12 cellular contexts compared by ENCODE assay signal in the genomic region with DNA sequence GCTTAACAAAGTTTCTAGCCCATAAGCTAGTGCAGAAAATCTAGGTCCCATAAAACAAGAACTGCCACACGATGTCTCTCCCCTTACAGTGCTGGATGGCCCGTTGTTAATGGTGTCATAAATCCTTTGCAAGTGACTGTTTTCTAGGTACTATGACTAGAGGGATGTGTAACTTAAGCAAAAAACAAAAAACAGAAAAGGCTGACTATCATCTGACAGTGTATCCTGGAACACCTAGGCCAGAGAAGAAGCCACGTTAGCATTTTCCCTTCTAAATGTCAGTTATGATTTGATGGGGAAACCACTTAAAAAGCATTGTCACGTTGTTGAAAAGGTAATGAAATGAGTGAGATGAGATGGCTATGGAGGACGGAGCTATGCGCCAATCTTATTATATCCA. TPM values are rescaled to one million over a fixed set of nuclear protein-coding genes. Genes with fewer than 3 reads are reported as not detected.
DNase-seq lines count a peak whose midpoint lies in the region; ATAC-seq, FAIRE-seq and TF ChIP-seq lines count a peak whose summit lies in the region.
"Had no signal": no experiment of that assay in that cellular context is flagged by ENCODE, and none has a peak within 500 bp of the region (broad histone marks: within the 10 kb centered on the region; RNA-seq: fewer than 3 reads in every experiment).

No MANE protein-coding gene starts in this region.

- no peak overlapping the region for H2AFZ ChIP-seq in PC-9
- no peak overlapping the region for H2AFZ ChIP-seq in K562 (ENCODE audit: low read depth, low read length)
- no peak overlapping the region for H2AFZ ChIP-seq in trophoblast cell (ENCODE audit: insufficient read depth, low read length, poor library complexity)

- H3K18ac ChIP-seq in trophoblast cell (ENCODE audit: low read length), result no peak overlapping the region

- peaks cover 52% of the 10 kb centered on the region for H3K36me3 Mint-ChIP-seq in activated CD8-positive, alpha-beta memory T cell treated with anti-CD3 and anti-CD28 coated beads, Interleukin-2, amount 10 ng/mL, durations not matched to agents 7 days and 5 days

- H3K23ac ChIP-seq in trophoblast cell (ENCODE audit: low read length), result no peak overlapping the region

- no peak for FAIRE-seq in K562 (lab: Jason Lieb, UNC)

- 44% methylated on average over 5 of the region's 6 CpGs for WGBS in K562 (ENCODE audit: insufficient coverage, low coverage, missing lambda C conversion rate)
- no CpG with 5 or more reads among the region's 6 CpGs for whole genome bisulfite sequencing in trophoblast cell (ENCODE audit: extremely low coverage, insufficient coverage, insufficient read length)

- H3F3A ChIP-seq in PC-9 (ENCODE audit: insufficient read depth, low read depth), result peaks cover 25% of the 10 kb centered on the region

- peak in 1 of 2 experiments; percentile 12; a peak in 1 of 4 replicates for TF ChIP-seq RAD21 in K562 (CRISPR knock-in tag; conservative IDR thresholded peaks at IDR 0.05 in 1 of 2, IDR thresholded peaks at IDR 0.05 in 1 of 2)

- H3K27me3 ChIP-seq in PC-9 (ENCODE audit: insufficient read depth, low read depth) (no peaks in the 10 kb centered on the region), K562 (ENCODE audit: control insufficient read depth in 2 of 2, insufficient read depth in 2 of 2, low read length in 2 of 2) (no peaks in the 10 kb centered on the region), trophoblast cell (ENCODE audit: insufficient read depth, low read length) (no peaks in the 10 kb centered on the region)
- H3K27me3 ChIP-seq: transverse colon had no signal

- peak; percentile 5 for ATAC-seq in activated CD8-positive, alpha-beta memory T cell treated with anti-CD3 and anti-CD28 coated beads, Interleukin-2, amount 10 ng/mL, durations not matched to agents 7 days and 5 days
- ATAC-seq in K562 (no peak), HG03097 (IDR thresholded peaks at IDR 0.05; ENCODE audit: low FRiP score, unreplicated experiment) (no peak)
- ATAC-seq: HCT116 had no signal

- H2AK5ac ChIP-seq in trophoblast cell (ENCODE audit: low read length), result no peak overlapping the region

- H3K4me3 ChIP-seq in PC-9, result no peak overlapping the region
- H3K4me3 ChIP-seq in K562, result no peak overlapping the region
- H3K4me3 ChIP-seq in trophoblast cell (ENCODE audit: low read depth, low read length), result no peak overlapping the region

- peak; percentile 43 for DNase-seq in activated CD8-positive, alpha-beta memory T cell treated with anti-CD3 and anti-CD28 coated beads, Interleukin-2, amount 10 ng/mL, durations not matched to agents 7 days and 5 days
- no peak for DNase-seq in activated CD8-positive, alpha-beta memory T cell treated with anti-CD3 and anti-CD28 coated beads, Interleukin-2, amount 50 U/mL, for 48 hours
- DNase-seq in PC-9 (no peak), K562 (ENCODE audit: extremely low read depth in 1 of 4, low spot score in 3 of 4) (peak in 1 of 4 experiments; percentile 45), hepatic stellate cell (ENCODE audit: low spot score) (no peak), trophoblast cell (no peak)
- peak; percentile 10 for DNase-seq in stimulated activated naive CD4-positive, alpha-beta T cell treated with Interleukin-2 at 50 U/mL for 16 hours (lab: John Stamatoyannopoulos, UW)
- DNase-seq: activated effector memory CD4-positive, alpha-beta T cell treated with anti-CD3 and anti-CD28 coated beads, Interleukin-2, amount 50 U/mL, for 16 hours; retina; transverse colon had no signal

- POLR2A ChIA-PET in PC-9 (lab: Charles Lee; ENCODE audit: unreplicated experiment), result no interaction called here
- POLR2A ChIA-PET in K562 (lab: Yijun Ruan, JAX), result interaction anchor here (1.2 kb wide), 1 partner anchor 12 kb away, joined by 3 read pairs; no protein-coding TSS in a partner anchor

- H2BK5ac ChIP-seq in trophoblast cell (ENCODE audit: low read depth, low read length, poor library complexity), result no peak overlapping the region

- no peak overlapping the region for H4K8ac ChIP-seq in trophoblast cell (ENCODE audit: low read depth, low read length)

- CTCF ChIA-PET in activated CD8-positive, alpha-beta memory T cell treated with anti-CD3 and anti-CD28 coated beads, Interleukin-2, amount 10 ng/mL, durations not matched to agents 7 days and 5 days (lab: Charles Lee), result interaction anchor here (1.0 to 5.5 kb wide), 7 partner anchors 9 to 152 kb away, joined by 3 to 70 read pairs (median 13); partner anchors contain the start of gene CASP10
- CTCF ChIA-PET in PC-9 (lab: Charles Lee), result no interaction called here
- CTCF ChIA-PET in K562 (lab: Yijun Ruan, JAX; ENCODE audit: low intra/inter-chr PET ratio), result no interaction called here

- H3K9ac ChIP-seq in K562 (ENCODE audit: insufficient read depth in 1 of 2, low read depth in 2 of 2, low read length in 2 of 2), result peak overlapping the region in 1 of 2 experiments; percentile 35; a peak in 2 of 4 replicates
- H3K9ac ChIP-seq in trophoblast cell (ENCODE audit: low read length), result no peak overlapping the region

- peaks cover 8% of the 10 kb centered on the region for H3K36me3 ChIP-seq in PC-9 (ENCODE audit: low read depth)
- peaks cover 5% of the 10 kb centered on the region; the same call in 2 of the 3 replicates for H3K36me3 ChIP-seq in K562 (ENCODE audit: control insufficient read depth, insufficient read depth, low read length)
- no peaks in the 10 kb centered on the region for H3K36me3 ChIP-seq in trophoblast cell (ENCODE audit: control insufficient read depth in 1 of 2, insufficient read depth in 2 of 2, low read length in 2 of 2)

- peaks cover 8% of the 10 kb centered on the region for H3K79me1 ChIP-seq in trophoblast cell (ENCODE audit: low read length)

- peak overlapping the region; percentile 83 for H3K27ac Mint-ChIP-seq in activated CD8-positive, alpha-beta memory T cell treated with anti-CD3 and anti-CD28 coated beads, Interleukin-2, amount 10 ng/mL, durations not matched to agents 7 days and 5 days

- BruUV-seq in PC-9 (replicated peaks; lab: Mats Ljungman, UMichigan), result no TSS peak
- no TSS peak for BruUV-seq in K562 (replicated peaks; lab: Mats Ljungman, UMichigan)

- intact Hi-C loops in PC-9 (cut with micrococcal nuclease; ENCODE audit: unreplicated experiment) (no loop called here), K562 (cut with micrococcal nuclease) (no loop called here)

- TF ChIP-seq POLR2A in K562 (conservative IDR thresholded peaks at IDR 0.05), result no peak

- no peak for TF ChIP-seq EP300 in K562 (IDR thresholded peaks at IDR 0.05; ENCODE audit: low read length)

- no peak overlapping the region for H2BK120ac ChIP-seq in trophoblast cell (ENCODE audit: insufficient read depth, low read length, poor library complexity)

- H3K9me2 ChIP-seq in PC-9 (ENCODE audit: insufficient read depth), result no peaks in the 10 kb centered on the region

- no peak overlapping the region for H3K14ac ChIP-seq in trophoblast cell (ENCODE audit: low read length)

- peaks cover 63% of the 10 kb centered on the region for H3K79me2 ChIP-seq in PC-9 (ENCODE audit: low read depth)
- H3K79me2 ChIP-seq in K562 (ENCODE audit: control insufficient read depth, insufficient read depth, low read length), result peaks cover 68% of the 10 kb centered on the region
- H3K79me2 ChIP-seq in trophoblast cell (ENCODE audit: control insufficient read depth, insufficient read depth, low read length, poor library complexity), result no peaks in the 10 kb centered on the region

- TF ChIP-seq CTCF in PC-9 (conservative IDR thresholded peaks at IDR 0.05), result no peak
- TF ChIP-seq CTCF in K562 (IDR thresholded peaks at IDR 0.05 in 2 of 3, conservative IDR thresholded peaks at IDR 0.05 in 1 of 3; ENCODE audit: insufficient read depth in 2 of 3, low read depth in 1 of 3, low read length in 3 of 3), result no peak

- no peak overlapping the region for H4K91ac ChIP-seq in trophoblast cell (ENCODE audit: low read depth, low read length)

- in situ Hi-C loops in K562 (cut with MboI), result no loop called here

- peak overlapping the region; percentile 74 for H3K4me3 Mint-ChIP-seq in activated CD8-positive, alpha-beta memory T cell treated with anti-CD3 and anti-CD28 coated beads, Interleukin-2, amount 10 ng/mL, durations not matched to agents 7 days and 5 days

- H3K4me1 ChIP-seq in PC-9 (replicated peaks; ENCODE audit: insufficient read depth), result peaks cover 29% of the 10 kb centered on the region
- peaks cover 8 to 25% of the 10 kb centered on the region in 2 experiments for H3K4me1 ChIP-seq in K562 (replicated peaks in 1 of 2; ENCODE audit: control insufficient read depth in 2 of 2, insufficient read depth in 2 of 2, low read length in 2 of 2)
- peaks cover 4 to 9% of the 10 kb centered on the region in 2 experiments for H3K4me1 ChIP-seq in trophoblast cell (ENCODE audit: control insufficient read depth in 1 of 2, insufficient read depth in 2 of 2, low read length in 2 of 2)

- no peak overlapping the region for H2BK12ac ChIP-seq in trophoblast cell (ENCODE audit: low read length)

- H4K12ac ChIP-seq in trophoblast cell (ENCODE audit: low read depth, low read length), result no peak overlapping the region

- H3K27ac ChIP-seq in PC-9, result no peak overlapping the region
- peak overlapping the region; percentile 24; the same call in 2 of the 3 replicates for H3K27ac ChIP-seq in K562 (ENCODE audit: extremely low read depth, low read depth, low read length)
- no peak overlapping the region for H3K27ac ChIP-seq in trophoblast cell (ENCODE audit: low read depth, low read length)

- no peaks in the 10 kb centered on the region for H3K9me1 ChIP-seq in K562 (ENCODE audit: control insufficient read depth, insufficient read depth, low read length)

- H3K9me3 Mint-ChIP-seq in activated CD8-positive, alpha-beta memory T cell treated with anti-CD3 and anti-CD28 coated beads, Interleukin-2, amount 10 ng/mL, durations not matched to agents 7 days and 5 days (ENCODE audit: low read depth), result no peaks in the 10 kb centered on the region

- H3K4me1 Mint-ChIP-seq in activated CD8-positive, alpha-beta memory T cell treated with anti-CD3 and anti-CD28 coated beads, Interleukin-2, amount 10 ng/mL, durations not matched to agents 7 days and 5 days, result peaks cover 70% of the 10 kb centered on the region

- H3K4me2 ChIP-seq in PC-9 (peak overlapping the region; percentile 20; the same call in 1 of the 2 replicates), K562 (ENCODE audit: insufficient read depth, low read length) (no peak overlapping the region), trophoblast cell (ENCODE audit: low read length) (no peak overlapping the region)

- H4K20me1 ChIP-seq in PC-9 (ENCODE audit: insufficient read depth), result no peaks in the 10 kb centered on the region
- H4K20me1 ChIP-seq in K562 (replicated peaks; ENCODE audit: control insufficient read depth, insufficient read depth, low read length), result no peaks in the 10 kb centered on the region

- H3K9me3 ChIP-seq in PC-9 (ENCODE audit: insufficient read depth, low read depth), result no peaks in the 10 kb centered on the region
- no peaks in the 10 kb centered on the region for H3K9me3 ChIP-seq in K562 (replicated peaks; ENCODE audit: control insufficient read depth, insufficient read depth, low read depth, low read length)
- H3K9me3 ChIP-seq in trophoblast cell (ENCODE audit: insufficient read depth, low read depth, low read length), result no peaks in the 10 kb centered on the region
- H3K9me3 ChIP-seq: transverse colon had no signal

- no peak overlapping the region for H3K4ac ChIP-seq in trophoblast cell (ENCODE audit: low read depth, low read length)

- H3K27me3 Mint-ChIP-seq in activated CD8-positive, alpha-beta memory T cell treated with anti-CD3 and anti-CD28 coated beads, Interleukin-2, amount 10 ng/mL, durations not matched to agents 7 days and 5 days, result no peaks in the 10 kb centered on the region

RNA-seq across cellular contexts. Expression of gene CASP8, which starts 2.4 kb away (rescaled TPM):
- total RNA-seq in activated CD8-positive, alpha-beta memory T cell treated with anti-CD3 and anti-CD28 coated beads, Interleukin-2, amount 10 ng/mL, durations not matched to agents 7 days and 5 days, result 10 to 100 TPM; 77.3 to 90.0 TPM
- total RNA-seq in PC-9 (2021), result 42.4 and 48.2 TPM in 2 replicates
- total RNA-seq in K562 (2011; cell fraction: chromatin; rRNA removed; ENCODE audit: low replicate concordance), result 15.2 and 30.8 TPM in 2 replicates
- 10.2 and 12.5 TPM in 2 replicates for total RNA-seq in K562 (2011; cell fraction: nucleolus; rRNA removed)
- 12.8 and 16.9 TPM in 2 replicates for total RNA-seq in K562 (2011; cell fraction: nucleoplasm; rRNA removed)
- 20.9 and 23.2 TPM in 2 replicates for total RNA-seq in K562 (2014; rRNA removed)
- 27.7 and 32.8 TPM in 2 replicates for total RNA-seq in K562 (2014; rRNA removed; fragmentation: Illumina TruSeq; extraction: Trizol)
- 27.7 and 31.4 TPM in 2 replicates for total RNA-seq in K562 (2015; rRNA removed; fragmentation: Illumina TruSeq; extraction: Trizol)
- 17.9 and 21.6 TPM in 2 replicates for total RNA-seq in K562 (2021)
- 15.1 and 16.6 TPM in 2 replicates for polyA plus RNA-seq in K562 (2011; rRNA removed)
- 7.0 and 11.9 TPM in 2 replicates for polyA plus RNA-seq in K562 (2011; cell fraction: cytosol; rRNA removed)
- polyA plus RNA-seq in K562 (2011; cell fraction: nucleus; rRNA removed), result 19.5 and 20.9 TPM in 2 replicates
- polyA plus RNA-seq in K562 (2012), result 15.1 and 20.9 TPM in 2 replicates
- polyA plus RNA-seq in K562 (2014; fragmentation: Illumina TruSeq; extraction: Trizol), result 20.7 and 24.8 TPM in 2 replicates
- polyA plus RNA-seq in K562 (2014; fragmentation: Nextera tagmentation; extraction: Ambion mirVana), result 10 to 100 TPM; 10.2 to 19.3 TPM
- polyA plus RNA-seq in K562 (2014; rRNA removed), result 15.5 and 19.4 TPM in 2 replicates
- 22.1 and 23.8 TPM in 2 replicates for polyA minus RNA-seq in K562 (2011; rRNA and poly(A)+ RNA removed)
- polyA minus RNA-seq in K562 (2011; cell fraction: cytosol; rRNA and poly(A)+ RNA removed), result 7.6 and 10.8 TPM in 2 replicates
- polyA minus RNA-seq in K562 (2011; cell fraction: nucleus; rRNA and poly(A)+ RNA removed), result 9.6 and 14.7 TPM in 2 replicates
- 3.1 and 3.4 TPM in 2 replicates for polyA plus RNA-seq in trophoblast cell (2013)

Comparison
In these comparisons a context has a peak if more than half of its experiments do, and no peak if none do; other contexts are left out.
1. DNase-seq: peak in activated CD8-positive, alpha-beta memory T cell treated with anti-CD3 and anti-CD28 coated beads, Interleukin-2, amount 10 ng/mL, durations not matched to agents 7 days and 5 days (single experiment) and stimulated activated naive CD4-positive, alpha-beta T cell treated with Interleukin-2 at 50 U/mL for 16 hours (single experiment); none in activated CD8-positive, alpha-beta memory T cell treated with anti-CD3 and anti-CD28 coated beads, Interleukin-2, amount 50 U/mL, for 48 hours (single experiment), PC-9 (0 of 2), hepatic stellate cell (single experiment) and trophoblast cell (0 of 2).